8 cellular contexts compared by ENCODE assay signal in the genomic region with DNA sequence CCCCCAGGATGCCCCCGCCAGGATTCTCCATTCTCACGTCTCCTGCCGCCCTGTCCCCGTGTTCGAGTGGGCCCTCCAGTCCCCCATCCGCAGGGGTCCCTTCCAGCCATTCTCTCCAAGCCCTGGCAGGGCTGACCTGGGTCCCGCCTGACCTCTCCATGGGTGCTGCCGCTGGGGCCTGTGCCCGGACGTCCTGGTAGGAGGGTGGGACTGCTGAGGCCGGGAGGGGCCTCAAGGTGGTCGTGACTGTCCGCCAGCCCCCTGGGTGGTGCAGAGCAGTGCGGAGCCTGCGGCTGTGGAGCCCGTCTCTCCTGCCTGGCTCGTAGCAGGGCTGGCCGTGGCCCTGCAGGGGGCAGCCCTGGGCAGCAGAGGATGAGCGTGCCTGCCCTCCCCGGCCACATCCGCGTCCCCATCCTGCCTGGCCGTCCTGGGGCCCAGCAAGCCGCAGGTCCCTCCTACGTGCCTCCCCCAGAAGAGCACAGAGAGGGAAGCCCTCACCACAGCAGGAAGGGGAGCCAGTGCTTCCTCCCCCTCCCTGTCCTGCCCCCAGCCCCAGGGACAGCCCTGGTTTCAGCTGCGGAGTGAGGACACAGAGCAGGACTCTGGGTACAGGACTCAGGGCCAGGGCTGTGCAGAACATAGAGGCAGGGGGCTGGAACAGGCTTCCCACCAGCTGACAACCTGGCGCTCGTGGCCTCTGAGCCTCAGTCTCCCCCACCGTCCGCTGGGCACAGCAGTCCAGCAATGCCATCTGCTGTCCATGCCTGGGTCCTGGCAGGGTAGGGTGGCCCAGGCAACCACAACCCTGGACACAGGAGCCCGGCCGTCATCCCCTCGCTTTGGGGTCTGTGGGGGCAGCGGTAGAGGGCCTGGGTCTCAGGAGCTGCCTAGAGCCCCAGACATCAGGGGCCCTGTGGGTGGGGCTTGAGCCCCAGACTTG. TPM values are rescaled to one million over a fixed set of nuclear protein-coding genes. Genes with fewer than 3 reads are reported as not detected.
DNase-seq lines count a peak whose midpoint lies in the region; ATAC-seq and TF ChIP-seq lines count a peak whose summit lies in the region.

No MANE protein-coding gene starts in this region.

- peak; percentile 94 for ATAC-seq in CD4-positive, alpha-beta T cell (ENCODE audit: poor library complexity)
- peak; percentile 90 for ATAC-seq in GM23338
- ATAC-seq in natural killer cell = peak; percentile 93 to 98 (median 96)
- no peak for ATAC-seq in HG02610 (IDR thresholded peaks at IDR 0.05; ENCODE audit: unreplicated experiment)

- no peaks in the 10 kb centered on the region for H3K36me3 Mint-ChIP-seq in CD4-positive, alpha-beta T cell (ENCODE audit: low read depth)
- H3K36me3 Mint-ChIP-seq in GM23338 (ENCODE audit: low read depth) (no peaks in the 10 kb centered on the region; the same call in 2 of the 3 replicates), natural killer cell (no peaks in the 10 kb centered on the region)

- peak; percentile 77 for TF ChIP-seq CTCF in CD4-positive, alpha-beta T cell (IDR thresholded peaks at IDR 0.05)
- TF ChIP-seq CTCF in GM23338 (conservative IDR thresholded peaks at IDR 0.05; ENCODE audit: low read depth in 2 of 2) (peak; percentile 61 to 93), epithelial cell of esophagus (IDR thresholded peaks at IDR 0.05; ENCODE audit: insufficient read depth, low read depth, low read length, missing control alignments) (peak; percentile 55), natural killer cell (IDR thresholded peaks at IDR 0.05) (peak; percentile 80)

- CTCF ChIA-PET in CD4-positive, alpha-beta T cell (lab: Charles Lee) = no interaction called here

- POLR2A ChIA-PET in CD4-positive, alpha-beta T cell (lab: Charles Lee) = no interaction called here

- no peaks in the 10 kb centered on the region for H3K4me1 Mint-ChIP-seq in CD4-positive, alpha-beta T cell (ENCODE audit: low read depth)
- peaks cover 20% of the 10 kb centered on the region for H3K4me1 Mint-ChIP-seq in GM23338
- peaks cover 0 to 18% of the 10 kb centered on the region in 2 donors for H3K4me1 Mint-ChIP-seq in natural killer cell

- no peaks in the 10 kb centered on the region for H3K79me2 ChIP-seq in GM23338 (replicated peaks; ENCODE audit: insufficient read depth)

- no peak overlapping the region; the same call in 1 of the 2 replicates for H2AFZ ChIP-seq in GM23338

- no peak overlapping the region for H3K4me3 Mint-ChIP-seq in CD4-positive, alpha-beta T cell
- H3K4me3 Mint-ChIP-seq in GM23338 = no peak overlapping the region
- H3K4me3 Mint-ChIP-seq in natural killer cell = no peak overlapping the region

- intact Hi-C loops in CD4-positive, alpha-beta T cell (cut with DNase I, micrococcal nuclease) = loop anchor here in 1 of 2 experiments (1.0 to 5.0 kb wide), 4 partner anchors 45 to 232 kb away; no protein-coding TSS in a partner anchor
- intact Hi-C loops in natural killer cell (cut with micrococcal nuclease) = loop anchor here (1.0 to 5.0 kb wide), 4 partner anchors 45 to 232 kb away; partner anchors contain the start of genes BRAT1 and IQCE

- peaks cover under 1% of the 10 kb centered on the region for H3K9me3 ChIP-seq in CD4-positive, alpha-beta T cell (ENCODE audit: control insufficient read depth, low read length)

- DNase-seq in CD4-positive, alpha-beta T cell = peak; percentile 19 to 67 (median 55)
- DNase-seq in GM23338 (ENCODE audit: low spot score) (peak; percentile 86), NOMO-1 treated with DMSO at 0.1 percent for 48 hours (lab: John Stamatoyannopoulos, UW; ENCODE audit: unreplicated experiment) (peak; percentile 71), epithelial cell of esophagus (ENCODE audit: low read depth) (peak; percentile 47), natural killer cell (peak; percentile 73), stromal cell of bone marrow (ENCODE audit: low read depth) (peak; percentile 18)
- DNase-seq in activated CD8-positive, alpha-beta memory T cell treated with anti-CD3 and anti-CD28 coated beads, Interleukin-2, amount 50 U/mL, for 48 hours = peak; percentile 76

- H3K4me1 ChIP-seq in GM23338 (ENCODE audit: insufficient read depth) = peaks cover 3% of the 10 kb centered on the region; the same call in 1 of the 2 replicates

- H3K27ac ChIP-seq in CD4-positive, alpha-beta T cell (ENCODE audit: low read depth, low read length) = no peak overlapping the region
- no peak overlapping the region for H3K27ac ChIP-seq in GM23338 (ENCODE audit: low read depth)

- no peaks in the 10 kb centered on the region for H3K36me3 ChIP-seq in GM23338 (ENCODE audit: insufficient read depth)

- no peak overlapping the region for H3K27ac Mint-ChIP-seq in CD4-positive, alpha-beta T cell
- H3K27ac Mint-ChIP-seq in GM23338 (no peak overlapping the region), natural killer cell (peak overlapping the region in 1 of 2 donors; percentile 33)

- no peaks in the 10 kb centered on the region for H3K9me3 Mint-ChIP-seq in CD4-positive, alpha-beta T cell
- peaks cover 2% of the 10 kb centered on the region; the same call in 1 of the 3 replicates for H3K9me3 Mint-ChIP-seq in GM23338
- no peaks in the 10 kb centered on the region for H3K9me3 Mint-ChIP-seq in natural killer cell

- no peak overlapping the region for H3K4me2 ChIP-seq in GM23338

- H3K27me3 ChIP-seq in CD4-positive, alpha-beta T cell (ENCODE audit: control insufficient read depth, insufficient read depth, low read length) = no peaks in the 10 kb centered on the region
- H3K27me3 ChIP-seq in GM23338 (ENCODE audit: insufficient read depth) = no peaks in the 10 kb centered on the region

- no peaks in the 10 kb centered on the region for H4K20me1 ChIP-seq in GM23338 (replicated peaks; ENCODE audit: insufficient read depth)

- H3F3A ChIP-seq in GM23338 (replicated peaks; ENCODE audit: low read depth) = no peaks in the 10 kb centered on the region

- H3K4me3 ChIP-seq in GM23338 (no peak overlapping the region), epithelial cell of esophagus (ENCODE audit: low read length) (no peak overlapping the region)

- no peaks in the 10 kb centered on the region for H3K9me2 ChIP-seq in GM23338 (ENCODE audit: insufficient read depth)

- no peaks in the 10 kb centered on the region for H3K27me3 Mint-ChIP-seq in CD4-positive, alpha-beta T cell
- H3K27me3 Mint-ChIP-seq in GM23338 (ENCODE audit: insufficient read depth, low read depth, poor library complexity) = peaks cover 15% of the 10 kb centered on the region
- H3K27me3 Mint-ChIP-seq in natural killer cell (ENCODE audit: low read depth in 2 of 2) = peaks cover 0 to 3% of the 10 kb centered on the region in 2 donors

TF ChIP-seq in GM23338, 12 proteins besides CTCF, POLR2A, EP300 and RAD21 (continues in another document):
- TF ChIP-seq JUNB (IDR thresholded peaks at IDR 0.05; ENCODE audit: unreplicated experiment) (no peak), POLR2AphosphoS5 (IDR thresholded peaks at IDR 0.05; ENCODE audit: low read depth) (no peak), NANOG (IDR thresholded peaks at IDR 0.05; ENCODE audit: borderline replicate concordance) (no peak), EZH2 (IDR thresholded peaks at IDR 0.05; ENCODE audit: low read depth, unreplicated experiment) (no peak), EZH2phosphoT487 (IDR thresholded peaks at IDR 0.05; ENCODE audit: unreplicated experiment) (no peak), CREB1 (CRISPR knock-in tag; IDR thresholded peaks at IDR 0.05; ENCODE audit: low read depth) (no peak), ZNF331 (CRISPR knock-in tag; IDR thresholded peaks at IDR 0.05; ENCODE audit: low read depth) (no peak), REST (IDR thresholded peaks at IDR 0.05; ENCODE audit: unreplicated experiment) (no peak)
- TF ChIP-seq, protein P1, sequence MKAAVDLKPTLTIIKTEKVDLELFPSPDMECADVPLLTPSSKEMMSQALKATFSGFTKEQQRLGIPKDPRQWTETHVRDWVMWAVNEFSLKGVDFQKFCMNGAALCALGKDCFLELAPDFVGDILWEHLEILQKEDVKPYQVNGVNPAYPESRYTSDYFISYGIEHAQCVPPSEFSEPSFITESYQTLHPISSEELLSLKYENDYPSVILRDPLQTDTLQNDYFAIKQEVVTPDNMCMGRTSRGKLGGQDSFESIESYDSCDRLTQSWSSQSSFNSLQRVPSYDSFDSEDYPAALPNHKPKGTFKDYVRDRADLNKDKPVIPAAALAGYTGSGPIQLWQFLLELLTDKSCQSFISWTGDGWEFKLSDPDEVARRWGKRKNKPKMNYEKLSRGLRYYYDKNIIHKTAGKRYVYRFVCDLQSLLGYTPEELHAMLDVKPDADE (IDR thresholded peaks at IDR 0.05) = no peak

RNA-seq across cellular contexts. Expression of gene GRIFIN, which starts 1.5 kb away (rescaled TPM):
- not detected for total RNA-seq in CD4-positive, alpha-beta T cell
- not detected in 2 replicates for total RNA-seq in GM23338 (2014; rRNA removed; shearing (Covaris generic))
- polyA plus RNA-seq in GM23338 (2016; fragmentation: Nextera tagmentation; extraction: Ambion mirVana) = not detected in 2 replicates
- total RNA-seq in natural killer cell = not detected

RNA-seq across cellular contexts. Expression of gene LFNG, which starts 41.9 kb away (rescaled TPM):
- 10 to 100 TPM; 96.7 to 99.8 TPM for total RNA-seq in CD4-positive, alpha-beta T cell
- total RNA-seq in GM23338 (2014; rRNA removed; shearing (Covaris generic)) = 24.5 and 35.4 TPM in 2 replicates
- polyA plus RNA-seq in GM23338 (2016; fragmentation: Nextera tagmentation; extraction: Ambion mirVana) = 1.7 and 3.2 TPM in 2 replicates
- 100 to 1,000 TPM; 140 to 191 (median 176) TPM for total RNA-seq in natural killer cell

Comparison
In these comparisons a context has a peak if more than half of its experiments do, and no peak if none do; other contexts are left out.
1. DNase-seq: peak in every context shown above with its lines; median percentile 86 in GM23338; 76 in activated CD8-positive, alpha-beta memory T cell treated with anti-CD3 and anti-CD28 coated beads, Interleukin-2, amount 50 U/mL, for 48 hours; 73 in natural killer cell; 71 in NOMO-1 treated with DMSO at 0.1 percent for 48 hours; 55 in CD4-positive, alpha-beta T cell; 47 in epithelial cell of esophagus; 18 in stromal cell of bone marrow.